In genomic region chr20:35252598-35252997, GRCh38 we compare ENCODE assay signal across 7 cellular contexts. TPM values are rescaled to one million over a fixed set of nuclear protein-coding genes. Genes with fewer than 3 reads are reported as not detected.
"Had no signal": no experiment of that assay in that cellular context is flagged by ENCODE, and none has a peak within 500 bp of the region (broad histone marks: within the 10 kb centered on the region; RNA-seq: fewer than 3 reads in every experiment).

No MANE protein-coding gene starts in this region.

RNA-seq across cellular contexts. Expression of gene FAM83C, which starts 39.6 kb away (rescaled TPM):
- total RNA-seq: aorta, chondrocyte, dermis microvascular lymphatic vessel endothelial cell, lower lobe of right lung, osteocyte, SK-MEL-5, tibial nerve had no signal
